Comparison of ENCODE assay signal across 21 cellular contexts in the genomic region with DNA sequence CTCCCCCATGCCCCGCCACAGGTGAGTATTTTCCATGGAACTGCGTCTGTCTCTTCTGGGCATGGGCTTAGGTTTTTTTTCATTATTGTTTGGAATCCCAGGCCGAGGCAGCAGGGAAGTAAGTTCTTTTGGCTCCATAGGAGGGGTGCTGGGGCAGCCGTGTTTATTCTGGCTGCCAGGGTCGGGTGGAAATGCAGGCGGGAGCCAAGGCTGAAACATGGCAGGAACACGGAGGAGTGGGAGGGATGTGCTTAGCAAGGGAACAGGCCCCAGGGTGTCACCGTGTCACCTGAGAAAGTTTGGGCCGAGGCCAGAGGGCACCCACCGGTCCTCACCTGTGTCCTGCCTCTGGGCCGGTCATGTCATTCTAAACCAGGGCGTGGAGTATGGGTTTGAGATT. TPM values are rescaled to one million over a fixed set of nuclear protein-coding genes. Genes with fewer than 3 reads are reported as not detected.
DNase-seq lines count a peak whose midpoint lies in the region; ATAC-seq, FAIRE-seq and TF ChIP-seq lines count a peak whose summit lies in the region.
"Had no signal": no experiment of that assay in that cellular context is flagged by ENCODE, and none has a peak within 500 bp of the region (broad histone marks: within the 10 kb centered on the region; RNA-seq: fewer than 3 reads in every experiment).

No MANE protein-coding gene starts in this region.

- H3K9me3 Mint-ChIP-seq in WTC11 (no peaks in the 10 kb centered on the region), neural crest cell (no peaks in the 10 kb centered on the region)
- H3K9me3 Mint-ChIP-seq: activated naive CD4-positive, alpha-beta T cell treated with anti-CD3 and anti-CD28 coated beads, Interleukin-2, amount 10 ng/mL, durations not matched to agents 7 days and 5 days; stimulated activated memory B cell treated with anti-CD40 and anti-IgM and Interleukin-4, amounts not matched to agents 10 μg/mL and 1 μg/mL and 100 μg/mL, for 72 hours had no signal

- peak overlapping the region; percentile 26; the same call in 1 of the 2 replicates for H3K27ac Mint-ChIP-seq in WTC11
- no peak overlapping the region for H3K27ac Mint-ChIP-seq in neural crest cell (ENCODE audit: unreplicated experiment)
- H3K27ac Mint-ChIP-seq: activated naive CD4-positive, alpha-beta T cell treated with anti-CD3 and anti-CD28 coated beads, Interleukin-2, amount 10 ng/mL, durations not matched to agents 7 days and 5 days; stimulated activated memory B cell treated with anti-CD40 and anti-IgM and Interleukin-4, amounts not matched to agents 10 μg/mL and 1 μg/mL and 100 μg/mL, for 72 hours had no signal

- H3K36me3 ChIP-seq in endothelial cell of umbilical vein (ENCODE audit: control insufficient read depth in 2 of 2, extremely low read depth in 1 of 2, insufficient read depth in 2 of 2, low read length in 2 of 2) (no peaks in the 10 kb centered on the region), thoracic aorta (no peaks in the 10 kb centered on the region)

- H3K4me3 Mint-ChIP-seq in WTC11 = no peak overlapping the region
- H3K4me3 Mint-ChIP-seq in neural crest cell = peak overlapping the region; percentile 24
- H3K4me3 Mint-ChIP-seq: activated naive CD4-positive, alpha-beta T cell treated with anti-CD3 and anti-CD28 coated beads, Interleukin-2, amount 10 ng/mL, durations not matched to agents 7 days and 5 days; stimulated activated memory B cell treated with anti-CD40 and anti-IgM and Interleukin-4, amounts not matched to agents 10 μg/mL and 1 μg/mL and 100 μg/mL, for 72 hours had no signal

- H4K20me1 ChIP-seq in endothelial cell of umbilical vein (replicated peaks; ENCODE audit: control insufficient read depth, extremely low read depth, insufficient read depth, low read length) = no peaks in the 10 kb centered on the region

- H3K4me2 ChIP-seq in endothelial cell of umbilical vein (ENCODE audit: insufficient read depth, low read length) = no peak overlapping the region

- H3K36me3 Mint-ChIP-seq in WTC11 (no peaks in the 10 kb centered on the region), neural crest cell (ENCODE audit: low read depth) (no peaks in the 10 kb centered on the region)
- H3K36me3 Mint-ChIP-seq: stimulated activated memory B cell treated with anti-CD40 and anti-IgM and Interleukin-4, amounts not matched to agents 10 μg/mL and 1 μg/mL and 100 μg/mL, for 72 hours had no signal

- intact Hi-C loops in endothelial cell of umbilical vein (cut with micrococcal nuclease) = no loop called here

- no peaks in the 10 kb centered on the region for H3K79me2 ChIP-seq in endothelial cell of umbilical vein (ENCODE audit: control insufficient read depth, insufficient read depth, low read length)

- H3K4me1 ChIP-seq in endothelial cell of umbilical vein (ENCODE audit: control insufficient read depth, extremely low read depth, insufficient read depth, low read length) = peaks cover 14% of the 10 kb centered on the region
- H3K4me1 ChIP-seq in thoracic aorta (ENCODE audit: control insufficient read depth in 1 of 2, low read depth in 2 of 2) = peaks cover 12 to 43% of the 10 kb centered on the region in 2 donors

- TF ChIP-seq CTCF in WTC11 (IDR thresholded peaks at IDR 0.05) = no peak
- no peak for TF ChIP-seq CTCF in endothelial cell of umbilical vein (IDR thresholded peaks at IDR 0.05; ENCODE audit: extremely low read depth in 1 of 2, insufficient read depth in 1 of 2, low read depth in 1 of 2, low read length in 2 of 2)
- TF ChIP-seq CTCF in neural crest cell (conservative IDR thresholded peaks at IDR 0.05) = no peak
- TF ChIP-seq CTCF in thoracic aorta (IDR thresholded peaks at IDR 0.05) = no peak

- H3K9me3 ChIP-seq in endothelial cell of umbilical vein (replicated peaks; ENCODE audit: control insufficient read depth, insufficient read depth, low read length) = no peaks in the 10 kb centered on the region
- H3K9me3 ChIP-seq in thoracic aorta = no peaks in the 10 kb centered on the region

- no peak for FAIRE-seq in endothelial cell of umbilical vein (lab: Jason Lieb, UNC)
- FAIRE-seq: astrocyte, GM18507, H54 had no signal

- no peaks in the 10 kb centered on the region for H3K9me1 ChIP-seq in endothelial cell of umbilical vein (replicated peaks; ENCODE audit: control insufficient read depth, extremely low read depth, insufficient read depth, low read length)

- CTCF ChIA-PET in WTC11 (lab: Charles Lee) (interaction anchor here (1.0 to 8.3 kb wide), 5 partner anchors 12 to 105 kb away, joined by 3 to 107 read pairs (median 14); no protein-coding TSS in a partner anchor), endothelial cell of umbilical vein (lab: Charles Lee) (interaction anchor here (0.9 to 9.2 kb wide), 6 partner anchors 20 to 350 kb away, joined by 3 to 131 read pairs (median 44); no protein-coding TSS in a partner anchor)

- no TSS peak for BruUV-seq in endothelial cell of umbilical vein (replicated peaks; lab: Mats Ljungman, UMichigan)

- DNase-seq in WTC11 (ENCODE audit: low spot score) (no peak), endothelial cell of umbilical vein (ENCODE audit: low read depth, low spot score) (peak; percentile 36), neural crest cell (ENCODE audit: low read depth, low spot score) (no peak), thoracic aorta (ENCODE audit: low spot score) (no peak), GDM1 (lab: John Stamatoyannopoulos, UW) (no peak), D341Med (ENCODE audit: low spot score) (no peak)
- DNase-seq: activated naive CD4-positive, alpha-beta T cell treated with anti-CD3 and anti-CD28 coated beads, Interleukin-2, amount 10 ng/mL, durations not matched to agents 7 days and 5 days; activated T-cell treated with anti-CD3 and anti-CD28 coated beads for 4 hours; NCI-H2081 treated with DMSO at 0.1 percent for 48 hours; NCI-H524; stimulated activated CD4-positive, alpha-beta T cell treated with anti-CD3 and anti-CD28 coated beads, Interleukin-15, amount 100 ng/mL, for 24 hours had no signal

- H3K4me1 Mint-ChIP-seq in WTC11 = peaks cover 56% of the 10 kb centered on the region
- peaks cover 33% of the 10 kb centered on the region for H3K4me1 Mint-ChIP-seq in neural crest cell

- no peak overlapping the region for H3K4me3 ChIP-seq in endothelial cell of umbilical vein (replicated peaks in 1 of 3; ENCODE audit: insufficient read depth in 1 of 3, low read depth in 1 of 3, low read length in 3 of 3)
- H3K4me3 ChIP-seq in thoracic aorta = peak overlapping the region; percentile 18

- H3K27ac ChIP-seq in endothelial cell of umbilical vein (ENCODE audit: insufficient read depth, low read depth, low read length) (no peak overlapping the region), thoracic aorta (peak overlapping the region; percentile 89 to 92)

- H3K27me3 ChIP-seq in endothelial cell of umbilical vein (ENCODE audit: control insufficient read depth in 2 of 2, insufficient read depth in 2 of 2, low read length in 2 of 2) (no peaks in the 10 kb centered on the region), thoracic aorta (replicated peaks; ENCODE audit: insufficient read depth) (no peaks in the 10 kb centered on the region)

- H3K27me3 Mint-ChIP-seq in WTC11 (ENCODE audit: low read depth) (no peaks in the 10 kb centered on the region; the same call in 1 of the 2 replicates), neural crest cell (ENCODE audit: low read depth) (peaks cover 25% of the 10 kb centered on the region)

- no peak overlapping the region for H2AFZ ChIP-seq in endothelial cell of umbilical vein (ENCODE audit: low read depth, low read length)

- H3K9ac ChIP-seq in endothelial cell of umbilical vein (replicated peaks; ENCODE audit: extremely low read depth, insufficient read depth, low read length) = no peak overlapping the region

- no peak for ATAC-seq in WTC11
- no peak for ATAC-seq in thoracic aorta (ENCODE audit: insufficient number of reproducible peaks, low FRiP score, low read depth)
- ATAC-seq in GM21737 (IDR thresholded peaks at IDR 0.05; ENCODE audit: unreplicated experiment) = no peak
- no peak for ATAC-seq in HG02970 (IDR thresholded peaks at IDR 0.05; ENCODE audit: low FRiP score, unreplicated experiment)
- ATAC-seq: stimulated activated memory B cell treated with anti-CD40 and anti-IgM and Interleukin-4, amounts not matched to agents 10 μg/mL and 1 μg/mL and 100 μg/mL, for 72 hours had no signal

- dilution Hi-C loops in endothelial cell of umbilical vein (cut with MboI; ENCODE audit: extremely low pct_ligation_motif_present, low sequenced_read_pairs) = no loop called here

- POLR2A ChIA-PET in WTC11 (lab: Charles Lee) = no interaction called here
- POLR2A ChIA-PET in endothelial cell of umbilical vein (lab: Charles Lee) = no interaction called here

- TF ChIP-seq POLR2A in endothelial cell of umbilical vein (IDR thresholded peaks at IDR 0.05; ENCODE audit: low read depth, low read length) = no peak

TF ChIP-seq in WTC11, 78 proteins besides CTCF, POLR2A, EP300 and RAD21 (continues in another document):
- TF ChIP-seq CREM (CRISPR knock-in tag; IDR thresholded peaks at IDR 0.05) (no peak), MYBL2 (CRISPR knock-in tag; IDR thresholded peaks at IDR 0.05) (no peak)

TF ChIP-seq in endothelial cell of umbilical vein, 7 proteins besides CTCF, POLR2A, EP300 and RAD21 (continues in another document):
- TF ChIP-seq JUN (IDR thresholded peaks at IDR 0.05; ENCODE audit: borderline replicate concordance, insufficient read depth, insufficient read length, low read depth) = no peak

RNA-seq across cellular contexts. Expression of a gene that starts 4.5 kb away (rescaled TPM):
- total RNA-seq in WTC11 (2021) (37.6 to 37.9 TPM (median 37.7 TPM) in 3 replicates), endothelial cell of umbilical vein (54.3 and 75.2 TPM in 2 replicates), neural crest cell (0.91 and 1.8 TPM in 2 replicates), thoracic aorta (100 to 1,000 TPM in 1 of 2 donors, 10 to 100 TPM in 1; 65.9 to 150 TPM)
- 54.3 and 58.4 TPM in 2 replicates for polyA plus RNA-seq in endothelial cell of umbilical vein
- polyA plus RNA-seq in endothelial cell of umbilical vein (2011; cell fraction: cytosol; rRNA removed) = 46.7 and 47.7 TPM in 2 replicates
- 44.6 and 46.9 TPM in 2 replicates for polyA plus RNA-seq in endothelial cell of umbilical vein (2011; cell fraction: nucleus; rRNA removed)
- 24.6 and 33.9 TPM in 2 replicates for polyA plus RNA-seq in endothelial cell of umbilical vein (2012)
- 90.9 and 98.3 TPM in 2 replicates for polyA minus RNA-seq in endothelial cell of umbilical vein
- 8.9 TPM for polyA minus RNA-seq in endothelial cell of umbilical vein (2011; cell fraction: cytosol; rRNA and poly(A)+ RNA removed)
- polyA minus RNA-seq in endothelial cell of umbilical vein (2011; cell fraction: nucleus; rRNA and poly(A)+ RNA removed) = 24.9 and 25.2 TPM in 2 replicates

RNA-seq across cellular contexts. Expression of a gene that starts 21.4 kb away (rescaled TPM):
- 0.11 TPM in 1 of 3 replicates, not detected in the others for total RNA-seq in WTC11 (2021)
- not detected in 2 replicates for total RNA-seq in endothelial cell of umbilical vein
- polyA plus RNA-seq in endothelial cell of umbilical vein = not detected in 2 replicates
- polyA plus RNA-seq in endothelial cell of umbilical vein (2011; cell fraction: cytosol; rRNA removed) = not detected in 2 replicates
- not detected in 2 replicates for polyA plus RNA-seq in endothelial cell of umbilical vein (2011; cell fraction: nucleus; rRNA removed)
- not detected in 2 replicates for polyA plus RNA-seq in endothelial cell of umbilical vein (2012)
- polyA minus RNA-seq in endothelial cell of umbilical vein = not detected in 2 replicates
- not detected for polyA minus RNA-seq in endothelial cell of umbilical vein (2011; cell fraction: cytosol; rRNA and poly(A)+ RNA removed)
- not detected in 2 replicates for polyA minus RNA-seq in endothelial cell of umbilical vein (2011; cell fraction: nucleus; rRNA and poly(A)+ RNA removed)
- not detected in 2 replicates for total RNA-seq in neural crest cell
- total RNA-seq in thoracic aorta = not detected
- total RNA-seq: astrocyte, epithelial cell of proximal tubule, lung microvascular endothelial cell, pulmonary artery endothelial cell had no signal
- polyA plus RNA-seq: urinary bladder had no signal

Comparison
In these comparisons a context has a peak if more than half of its experiments do, and no peak if none do; other contexts are left out.
1. RNA of a gene that starts 4.5 kb away (total RNA-seq): 65.9 to 150 TPM in thoracic aorta, 54.3 to 75.2 TPM in endothelial cell of umbilical vein and 37.6 to 37.9 TPM in WTC11; 0.91 to 1.8 TPM in neural crest cell; every median in the first group is over 10 times any median in the second.